8 cellular contexts compared by ENCODE assay signal in the genomic region with DNA sequence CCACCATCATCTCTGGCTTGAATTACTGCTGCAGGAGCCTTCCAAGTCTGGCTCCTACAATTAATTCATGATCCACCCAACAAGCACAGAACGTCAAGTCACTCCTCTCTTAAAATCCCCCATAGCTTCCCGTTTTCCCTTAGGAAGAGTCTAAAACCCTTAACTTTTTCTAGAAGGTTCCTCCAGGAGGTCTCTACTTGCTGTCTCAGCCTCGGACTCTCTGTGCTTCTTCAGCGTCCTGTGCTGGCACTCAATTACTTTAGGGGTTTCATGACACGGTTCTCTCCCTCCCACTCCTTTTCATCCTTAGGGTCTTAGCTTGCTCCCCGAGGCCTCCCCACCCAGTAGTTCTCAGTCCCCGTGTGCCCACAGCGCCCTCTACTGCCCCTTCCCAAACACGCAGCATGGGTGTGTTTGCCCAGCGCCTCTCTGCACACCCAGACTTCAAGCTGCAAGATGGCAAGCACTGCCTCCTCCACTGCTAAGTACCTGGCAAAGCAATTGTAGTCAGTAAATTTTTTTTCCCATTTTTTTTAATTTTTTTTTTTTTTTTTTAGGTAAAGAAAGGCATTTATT. TPM values are rescaled to one million over a fixed set of nuclear protein-coding genes. Genes with fewer than 3 reads are reported as not detected.
DNase-seq lines count a peak whose midpoint lies in the region; ATAC-seq and TF ChIP-seq lines count a peak whose summit lies in the region.

No MANE protein-coding gene starts in this region.

- no peak overlapping the region for H3K23ac ChIP-seq in IMR-90 (ENCODE audit: low read depth, low read length)

- H2BK5ac ChIP-seq in IMR-90 (ENCODE audit: low read depth, low read length, poor library complexity, severe bottlenecking), result no peak overlapping the region

- H3K27ac ChIP-seq in IMR-90 (ENCODE audit: insufficient read depth, low read length), result no peak overlapping the region
- no peak overlapping the region for H3K27ac ChIP-seq in lung (ENCODE audit: low read depth in 1 of 2, low read length in 1 of 2)

- H3K14ac ChIP-seq in IMR-90 (replicated peaks; ENCODE audit: low read depth, low read length), result no peak overlapping the region

- no peaks in the 10 kb centered on the region for H3K27me3 Mint-ChIP-seq in activated B cell treated with CpG ODN at 0.5 μM for 24 hours

- H3K4me3 ChIP-seq in IMR-90 (ENCODE audit: insufficient read depth, low read depth, low read length), result no peak overlapping the region
- no peak overlapping the region for H3K4me3 ChIP-seq in lung

- ATAC-seq in IMR-90 (ENCODE audit: low read depth) (peak; percentile 81), activated B cell treated with CpG ODN at 0.5 μM for 24 hours (ENCODE audit: low read depth) (peak; percentile 66), lung (ENCODE audit: insufficient read depth, low FRiP score) (no peak), GM18870 (IDR thresholded peaks at IDR 0.05; ENCODE audit: unreplicated experiment) (no peak)

- H4K20me1 ChIP-seq in IMR-90 (ENCODE audit: insufficient read depth, low read length), result no peaks in the 10 kb centered on the region

- no peak overlapping the region for H3K18ac ChIP-seq in IMR-90 (ENCODE audit: low read depth, low read length)

- WGBS in IMR-90 (ENCODE audit: extremely low coverage in 2 of 2, insufficient read length in 1 of 2), 2 experiments, result 12% methylated on average over 8 of the region's 10 CpGs; no CpG with 5 or more reads in 1 of the 2 experiments
- 12 to 15% methylated on average over 10 of the region's 10 CpGs for WGBS in lung, 2 donors

- no peak overlapping the region for H3K9ac ChIP-seq in IMR-90 (ENCODE audit: low read depth, low read length)

- H4K8ac ChIP-seq in IMR-90 (ENCODE audit: low read depth in 2 of 2, low read length in 2 of 2), result no peak overlapping the region

- CTCF ChIA-PET in IMR-90 (lab: Yijun Ruan, JAX), result interaction anchor here (0.5 to 1.3 kb wide), 4 partner anchors 13 to 56 kb away, joined by 3 to 4 read pairs (median 4); no protein-coding TSS in a partner anchor
- CTCF ChIA-PET in activated B cell treated with CpG ODN at 0.5 μM for 24 hours (lab: Charles Lee), result interaction anchor here (1.0 to 3.4 kb wide), 3 partner anchors 21 to 373 kb away, joined by 4 to 26 read pairs (median 8); no protein-coding TSS in a partner anchor

- H3K4me1 Mint-ChIP-seq in activated B cell treated with CpG ODN at 0.5 μM for 24 hours, result peaks cover 29% of the 10 kb centered on the region

- H3K27me3 ChIP-seq in IMR-90 (ENCODE audit: control insufficient read depth, insufficient read depth, low read length), result no peaks in the 10 kb centered on the region; the same call in 1 of the 2 replicates
- no peaks in the 10 kb centered on the region for H3K27me3 ChIP-seq in lung (ENCODE audit: control insufficient read depth, insufficient read depth)

- no peaks in the 10 kb centered on the region for H3K36me3 ChIP-seq in IMR-90 (ENCODE audit: control insufficient read depth, insufficient read depth, low read length)
- H3K36me3 ChIP-seq in lung (ENCODE audit: control insufficient read depth in 2 of 2, insufficient read depth in 2 of 2, low read length in 2 of 2), result no peaks in the 10 kb centered on the region

- H3K4ac ChIP-seq in IMR-90 (ENCODE audit: low read depth, low read length), result no peak overlapping the region

- dilution Hi-C loops in IMR-90 (cut with HindIII; ENCODE audit: low sequenced_read_pairs, unreplicated experiment), result no loop called here

- H2BK120ac ChIP-seq in IMR-90 (ENCODE audit: low read depth, low read length), result no peak overlapping the region

- no peak overlapping the region for H2AK5ac ChIP-seq in IMR-90 (ENCODE audit: low read depth, low read length)

- no peak for TF ChIP-seq POLR2A in IMR-90 (IDR thresholded peaks at IDR 0.05; ENCODE audit: low read depth, low read length)

- no peak overlapping the region for H2BK20ac ChIP-seq in IMR-90 (ENCODE audit: low read depth, low read length)

- peak overlapping the region; percentile 67 for H2AFZ ChIP-seq in IMR-90 (replicated peaks; ENCODE audit: low read length, poor library complexity)

- no peak overlapping the region for H4K91ac ChIP-seq in IMR-90 (ENCODE audit: insufficient read depth, low read depth, low read length)

- peak overlapping the region; percentile 42 for H3K27ac Mint-ChIP-seq in activated B cell treated with CpG ODN at 0.5 μM for 24 hours

- DNase-seq in DMS53 (lab: John Stamatoyannopoulos, UW) (peak; percentile 75), IMR-90 (no peak), activated B cell treated with CpG ODN at 0.5 μM for 24 hours (peak; percentile 39), lung (ENCODE audit: low spot score) (peak; percentile 36), NCI-H128 (lab: John Stamatoyannopoulos, UW; ENCODE audit: unreplicated experiment) (no peak)
- peak; percentile 41 for DNase-seq in central memory CD4-positive, alpha-beta T cell
- peak; percentile 39 to 42 for DNase-seq in stimulated activated CD8-positive, alpha-beta memory T cell treated with anti-CD3 and anti-CD28 coated beads, Interleukin-7, amount 100 ng/mL, for 1 hour (ENCODE audit: low read depth in 2 of 2)

- H2BK15ac ChIP-seq in IMR-90 (ENCODE audit: low read depth, low read length), result no peak overlapping the region

- no TSS peak for BruUV-seq in IMR-90 (replicated peaks; lab: Mats Ljungman, UMichigan)

- H3K4me2 ChIP-seq in IMR-90 (ENCODE audit: low read depth, low read length), result no peak overlapping the region

- in situ Hi-C loops in IMR-90 (cut with MboI; ENCODE audit: low sequenced_read_pairs), result no loop called here

- no peaks in the 10 kb centered on the region for H3K9me3 Mint-ChIP-seq in activated B cell treated with CpG ODN at 0.5 μM for 24 hours

- H3K79me1 ChIP-seq in IMR-90 (ENCODE audit: low read depth in 1 of 2, low read length in 2 of 2), result no peaks in the 10 kb centered on the region

- peak; percentile 61 for TF ChIP-seq RAD21 in IMR-90 (IDR thresholded peaks at IDR 0.05; ENCODE audit: low read length)

- no peaks in the 10 kb centered on the region for H3K36me3 Mint-ChIP-seq in activated B cell treated with CpG ODN at 0.5 μM for 24 hours (ENCODE audit: low read depth)

- peak overlapping the region; percentile 62 for H2AK9ac ChIP-seq in IMR-90 (replicated peaks; ENCODE audit: low read depth, low read length, poor library complexity)

- H3K4me1 ChIP-seq in IMR-90 (ENCODE audit: control insufficient read depth, insufficient read depth, low read length) (no peaks in the 10 kb centered on the region), lung (ENCODE audit: control insufficient read depth in 2 of 2, insufficient read depth in 2 of 2, low read length in 2 of 2) (no peaks in the 10 kb centered on the region)

- peak; percentile 56 for TF ChIP-seq CTCF in IMR-90 (conservative IDR thresholded peaks at IDR 0.05; ENCODE audit: low read depth, low read length)
- no peak for TF ChIP-seq CTCF in activated B cell treated with CpG ODN at 0.5 μM for 24 hours (IDR thresholded peaks at IDR 0.05)
- peak; percentile 35 for TF ChIP-seq CTCF in lung (IDR thresholded peaks at IDR 0.05; ENCODE audit: control extremely low read depth, extremely low read depth)

- POLR2A ChIA-PET in IMR-90 (lab: Charles Lee; ENCODE audit: unreplicated experiment), result no interaction called here
- POLR2A ChIA-PET in activated B cell treated with CpG ODN at 0.5 μM for 24 hours (lab: Charles Lee), result interaction anchor here (0.6 to 1.0 kb wide), 5 partner anchors 20 to 727 kb away, joined by 3 to 6 read pairs (median 4); no protein-coding TSS in a partner anchor

- H4K5ac ChIP-seq in IMR-90 (ENCODE audit: low read depth, low read length), result no peak overlapping the region

- no peaks in the 10 kb centered on the region for H3K9me1 ChIP-seq in IMR-90 (ENCODE audit: insufficient read depth, low read length)

- H3K9me3 ChIP-seq in IMR-90 (ENCODE audit: control insufficient read depth, insufficient read depth, low read length) (no peaks in the 10 kb centered on the region), lung (ENCODE audit: control insufficient read depth in 2 of 2, insufficient read depth in 1 of 2, low read length in 1 of 2) (peaks cover 0 to 1% of the 10 kb centered on the region in 2 donors)

- intact Hi-C loops in IMR-90 (cut with micrococcal nuclease), result no loop called here
- intact Hi-C loops in activated B cell treated with CpG ODN at 0.5 μM for 24 hours (cut with micrococcal nuclease), result loop anchor here (1.0 to 2.0 kb wide), 2 partner anchors 25 kb away; a partner anchor contains a TSS

- peak overlapping the region; percentile 17 for H3K4me3 Mint-ChIP-seq in activated B cell treated with CpG ODN at 0.5 μM for 24 hours

- H3K56ac ChIP-seq in IMR-90 (ENCODE audit: extremely low read depth, insufficient read depth, low read length), result no peak overlapping the region

TF ChIP-seq in IMR-90, 13 proteins besides CTCF, POLR2A, EP300 and RAD21:
- TF ChIP-seq, protein P1, sequence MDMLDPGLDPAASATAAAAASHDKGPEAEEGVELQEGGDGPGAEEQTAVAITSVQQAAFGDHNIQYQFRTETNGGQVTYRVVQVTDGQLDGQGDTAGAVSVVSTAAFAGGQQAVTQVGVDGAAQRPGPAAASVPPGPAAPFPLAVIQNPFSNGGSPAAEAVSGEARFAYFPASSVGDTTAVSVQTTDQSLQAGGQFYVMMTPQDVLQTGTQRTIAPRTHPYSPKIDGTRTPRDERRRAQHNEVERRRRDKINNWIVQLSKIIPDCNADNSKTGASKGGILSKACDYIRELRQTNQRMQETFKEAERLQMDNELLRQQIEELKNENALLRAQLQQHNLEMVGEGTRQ (IDR thresholded peaks at IDR 0.05; ENCODE audit: low read depth, low read length), result no peak
- no peak for TF ChIP-seq BHLHE40 (IDR thresholded peaks at IDR 0.05; ENCODE audit: low read depth, low read length)
- peak; percentile 37; the same call in 1 of the 2 replicates for TF ChIP-seq MAZ (IDR thresholded peaks at IDR 0.05; ENCODE audit: borderline replicate concordance, low read depth, low read length)
- TF ChIP-seq SMC3 (IDR thresholded peaks at IDR 0.05; ENCODE audit: low read depth, low read length), result peak; percentile 34
- TF ChIP-seq RCOR1 (IDR thresholded peaks at IDR 0.05; ENCODE audit: insufficient replicate concordance, low read length), result no peak

RNA-seq across cellular contexts. Expression of a gene that starts 25.8 kb away (rescaled TPM):
- total RNA-seq in IMR-90 (2012; rRNA removed) (1.4 and 1.8 TPM in 2 replicates), activated B cell treated with CpG ODN at 0.5 μM for 24 hours (16.4 and 20.5 TPM in 2 replicates), lung (10 to 100 TPM in 1 of 2 donors, 1 to 10 TPM in 1; 4.4 to 18.0 TPM)
- polyA plus RNA-seq in IMR-90 (2012; rRNA removed) (5.5 and 6.4 TPM in 2 replicates), lung (10 to 100 TPM in 1 of 2 donors, 1 to 10 TPM in 1; 6.9 to 15.7 TPM)
- 3.1 and 5.2 TPM in 2 replicates for polyA plus RNA-seq in IMR-90 (2012; cell fraction: cytosol; rRNA removed)
- polyA plus RNA-seq in IMR-90 (2012; cell fraction: nucleus; rRNA removed; ENCODE audit: low replicate concordance), result 32.7 and 58.4 TPM in 2 replicates

RNA-seq across cellular contexts. Expression of a gene that starts 52.7 kb away (rescaled TPM):
- total RNA-seq in IMR-90 (2012; rRNA removed), result not detected in 2 replicates
- polyA plus RNA-seq in IMR-90 (2012; rRNA removed), result not detected in 2 replicates
- not detected in 2 replicates for polyA plus RNA-seq in IMR-90 (2012; cell fraction: cytosol; rRNA removed)
- polyA plus RNA-seq in IMR-90 (2012; cell fraction: nucleus; rRNA removed; ENCODE audit: low replicate concordance), result 0.03 and 0.13 TPM in 2 replicates
- total RNA-seq in activated B cell treated with CpG ODN at 0.5 μM for 24 hours, result not detected in 2 replicates
- total RNA-seq in lung, result not detected
- polyA plus RNA-seq in lung, result not detected

Comparison
In these comparisons a context has a peak if more than half of its experiments do, and no peak if none do; other contexts are left out.
1. DNase-seq: peak in DMS53 (single experiment), activated B cell treated with CpG ODN at 0.5 μM for 24 hours (single experiment), central memory CD4-positive, alpha-beta T cell (single experiment), lung (single experiment) and stimulated activated CD8-positive, alpha-beta memory T cell treated with anti-CD3 and anti-CD28 coated beads, Interleukin-7, amount 100 ng/mL, for 1 hour (2 of 2); none in IMR-90 (single experiment) and NCI-H128 (single experiment).
2. ATAC-seq: peak in IMR-90 (single experiment) and activated B cell treated with CpG ODN at 0.5 μM for 24 hours (single experiment); none in lung (single experiment) and GM18870 (single experiment).